Comparison of ENCODE assay signal across 1 cellular context in genomic region chr3:111999924-112000835, GRCh38.
TF ChIP-seq lines count a peak whose summit lies in the region.

No MANE protein-coding gene starts in this region.

TF ChIP-seq in GM23338, 12 proteins besides CTCF, POLR2A, EP300 and RAD21:
- no peak for TF ChIP-seq JUNB (IDR thresholded peaks at IDR 0.05; ENCODE audit: unreplicated experiment)
- TF ChIP-seq STAT1 (IDR thresholded peaks at IDR 0.05; ENCODE audit: unreplicated experiment): no peak
- no peak for TF ChIP-seq CREB1 (CRISPR knock-in tag; IDR thresholded peaks at IDR 0.05; ENCODE audit: low read depth)
- no peak for TF ChIP-seq ZNF114 (CRISPR knock-in tag; IDR thresholded peaks at IDR 0.05)
